In genomic region chr16:68264128-68265077, GRCh38 we compare ENCODE assay signal across 8 cellular contexts. TPM values are rescaled to one million over a fixed set of nuclear protein-coding genes. Genes with fewer than 3 reads are reported as not detected.
DNase-seq lines count a peak whose midpoint lies in the region; ATAC-seq and TF ChIP-seq lines count a peak whose summit lies in the region.

Gene SLC7A6 (plus strand): TSS chr16:68264526. CDS start chr16:68274727, 10,201 bp downstream.

- H3K36me3 Mint-ChIP-seq in activated T-helper 17 cell treated with anti-CD3 and anti-CD28 coated beads, Interleukin-2, amount 50 U/mL, for 72 hours (ENCODE audit: low read depth): peaks cover 45% of the 10 kb centered on the region
- H3K36me3 Mint-ChIP-seq in nephron (ENCODE audit: low read depth): no peaks in the 10 kb centered on the region
- peaks cover 16% of the 10 kb centered on the region for H3K36me3 Mint-ChIP-seq in stimulated activated naive CD8-positive, alpha-beta T cell treated with anti-CD3 and anti-CD28 coated beads, Interleukin-15, Interleukin-2, amounts not matched to agents 100 ng/mL and 50 ng/mL, for 24 hours (ENCODE audit: low read depth)

- H3K27ac Mint-ChIP-seq in activated T-helper 17 cell treated with anti-CD3 and anti-CD28 coated beads, Interleukin-2, amount 50 U/mL, for 72 hours: peak within 1 kb of the TSS; percentile 92
- peak within 1 kb of the TSS; percentile 92 to 96 (median 94) for H3K27ac Mint-ChIP-seq in nephron
- H3K27ac Mint-ChIP-seq in stimulated activated naive CD8-positive, alpha-beta T cell treated with anti-CD3 and anti-CD28 coated beads, Interleukin-15, Interleukin-2, amounts not matched to agents 100 ng/mL and 50 ng/mL, for 24 hours: peak within 1 kb of the TSS; percentile 98

- ATAC-seq in HG03432 (IDR thresholded peaks at IDR 0.05; ENCODE audit: unreplicated experiment): peak; percentile 66
- peak; percentile 80 for ATAC-seq in activated T-helper 17 cell treated with anti-CD3 and anti-CD28 coated beads, Interleukin-2, amount 50 U/mL, for 72 hours (replicated peaks)

- DNase-seq in C1 segment of cervical spinal cord (lab: John Stamatoyannopoulos, UW) (peak in 12 of 14 donors; percentile 18 to 72 (median 59)), RKO (ENCODE audit: low spot score) (peak; percentile 84), fibroblast of peridontal ligament (ENCODE audit: extremely low read depth) (peak; percentile 57)

- H3K4me1 Mint-ChIP-seq in activated T-helper 17 cell treated with anti-CD3 and anti-CD28 coated beads, Interleukin-2, amount 50 U/mL, for 72 hours: peaks cover 30% of the 10 kb centered on the region
- peaks cover 26% of the 10 kb centered on the region for H3K4me1 Mint-ChIP-seq in nephron
- H3K4me1 Mint-ChIP-seq in stimulated activated naive CD8-positive, alpha-beta T cell treated with anti-CD3 and anti-CD28 coated beads, Interleukin-15, Interleukin-2, amounts not matched to agents 100 ng/mL and 50 ng/mL, for 24 hours (ENCODE audit: low read depth): peaks cover 57% of the 10 kb centered on the region

- no peaks in the 10 kb centered on the region for H3K9me3 Mint-ChIP-seq in activated T-helper 17 cell treated with anti-CD3 and anti-CD28 coated beads, Interleukin-2, amount 50 U/mL, for 72 hours
- no peaks in the 10 kb centered on the region for H3K9me3 Mint-ChIP-seq in nephron
- no peaks in the 10 kb centered on the region for H3K9me3 Mint-ChIP-seq in stimulated activated naive CD8-positive, alpha-beta T cell treated with anti-CD3 and anti-CD28 coated beads, Interleukin-15, Interleukin-2, amounts not matched to agents 100 ng/mL and 50 ng/mL, for 24 hours

- peak; percentile 64 to 76 (median 74) for TF ChIP-seq CTCF in nephron (IDR thresholded peaks at IDR 0.05; ENCODE audit: unreplicated experiment in 3 of 3)

- peak; percentile 75 for TF ChIP-seq POLR2A in GM19099 (IDR thresholded peaks at IDR 0.05; ENCODE audit: extremely low read depth, insufficient read length, low read depth)

- H3K27me3 Mint-ChIP-seq in activated T-helper 17 cell treated with anti-CD3 and anti-CD28 coated beads, Interleukin-2, amount 50 U/mL, for 72 hours: no peaks in the 10 kb centered on the region
- H3K27me3 Mint-ChIP-seq in nephron (ENCODE audit: low read depth): peaks cover 14% of the 10 kb centered on the region
- no peaks in the 10 kb centered on the region for H3K27me3 Mint-ChIP-seq in stimulated activated naive CD8-positive, alpha-beta T cell treated with anti-CD3 and anti-CD28 coated beads, Interleukin-15, Interleukin-2, amounts not matched to agents 100 ng/mL and 50 ng/mL, for 24 hours

- H3K4me3 Mint-ChIP-seq in activated T-helper 17 cell treated with anti-CD3 and anti-CD28 coated beads, Interleukin-2, amount 50 U/mL, for 72 hours: peak within 1 kb of the TSS; percentile 87
- H3K4me3 Mint-ChIP-seq in nephron: peak within 1 kb of the TSS; percentile 94 to 96 (median 95)
- peak within 1 kb of the TSS; percentile 95 for H3K4me3 Mint-ChIP-seq in stimulated activated naive CD8-positive, alpha-beta T cell treated with anti-CD3 and anti-CD28 coated beads, Interleukin-15, Interleukin-2, amounts not matched to agents 100 ng/mL and 50 ng/mL, for 24 hours

RNA-seq across cellular contexts. Expression of gene SLC7A6, which starts in this region (rescaled TPM):
- total RNA-seq in activated T-helper 17 cell treated with anti-CD3 and anti-CD28 coated beads, Interleukin-2, amount 50 U/mL, for 72 hours: 10 to 100 TPM; 65.6 to 99.0 TPM

Comparison
In these comparisons a context has a peak if more than half of its experiments do, and no peak if none do; other contexts are left out.
1. Peak in every context shown above with its lines: DNase-seq and ATAC-seq.